2 cellular contexts compared by ENCODE assay signal in genomic region chr1:233619414-233619813, GRCh38. TPM values are rescaled to one million over a fixed set of nuclear protein-coding genes. Genes with fewer than 3 reads are reported as not detected.
"Had no signal": no experiment of that assay in that cellular context is flagged by ENCODE, and none has a peak within 500 bp of the region (broad histone marks: within the 10 kb centered on the region; RNA-seq: fewer than 3 reads in every experiment).

No MANE protein-coding gene starts in this region.

RNA-seq across cellular contexts. Expression of gene KCNK1, which starts 5.5 kb away (rescaled TPM):
- total RNA-seq: activated B cell treated with CpG ODN at 0.5 μM for 24 hours; activated CD8-positive, alpha-beta T cell treated with anti-CD3 and anti-CD28 coated beads for 36 hours had no signal
